8 cellular contexts compared by ENCODE assay signal in the genomic region with DNA sequence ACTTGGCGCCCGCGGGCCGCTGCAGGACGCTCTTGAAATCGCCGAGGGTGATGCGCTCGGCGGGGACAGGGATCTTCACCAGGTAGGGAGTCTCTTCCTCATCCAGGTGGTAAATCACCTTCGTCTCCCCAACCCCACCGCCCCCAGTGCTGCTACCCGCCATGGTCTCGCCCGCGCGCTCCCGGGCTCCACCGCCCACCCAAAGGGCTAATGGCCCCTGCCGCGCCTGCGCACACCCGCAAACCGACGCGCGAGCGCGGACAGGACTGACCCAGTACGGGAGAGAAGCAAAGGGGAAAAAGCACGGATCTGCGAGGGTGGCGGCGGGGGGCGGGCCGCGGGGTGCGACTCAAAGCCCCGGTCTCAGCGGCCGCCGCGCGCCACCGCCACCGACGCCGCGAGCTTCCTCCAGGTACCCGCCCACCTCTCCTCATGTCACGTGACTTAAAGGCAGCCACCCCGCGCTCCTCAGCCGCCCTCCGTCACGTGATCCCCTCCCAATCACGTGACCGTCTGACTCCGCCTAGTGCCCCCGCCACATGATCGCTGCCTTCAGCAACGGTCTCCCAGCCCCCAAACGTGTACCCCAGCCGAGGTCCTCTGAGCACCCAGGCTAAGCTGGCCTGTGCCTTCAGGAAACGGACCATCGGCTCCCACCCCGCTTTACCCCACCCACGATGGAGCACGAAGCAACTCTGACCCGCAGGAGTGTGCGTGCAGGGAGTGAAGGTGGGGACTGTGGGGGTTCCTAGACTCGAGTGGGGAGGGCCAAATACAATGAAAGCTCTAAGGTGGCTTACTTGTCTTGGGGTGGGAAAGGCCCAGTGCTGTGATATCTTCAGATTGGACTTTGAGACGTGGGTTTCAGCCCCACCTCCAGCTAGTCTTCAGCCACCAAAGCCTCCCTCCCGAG. TPM values are rescaled to one million over a fixed set of nuclear protein-coding genes. Genes with fewer than 3 reads are reported as not detected.
DNase-seq lines count a peak whose midpoint lies in the region; ATAC-seq, FAIRE-seq and TF ChIP-seq lines count a peak whose summit lies in the region.

A gene (minus strand): TSS at position 418 of the 913 bp plus-strand sequence. CDS start 255 bp downstream, at position 163.

- H3K27ac ChIP-seq in esophagus (ENCODE audit: low read depth in 2 of 2, low read length in 1 of 2), result peak within 1 kb of the TSS; percentile 82 to 95
- peak within 1 kb of the TSS; percentile 87 for H3K27ac ChIP-seq in muscle layer of colon (ENCODE audit: low read depth, low read length)

- peak within 1 kb of the TSS; percentile 23 for H3K9ac ChIP-seq in muscle layer of colon (ENCODE audit: low read length)

- H3K4me3 ChIP-seq in esophagus (ENCODE audit: low read depth in 1 of 2, low read length in 2 of 2) (peak within 1 kb of the TSS; percentile 64 to 82), muscle layer of colon (ENCODE audit: low read depth in 1 of 2, low read length in 2 of 2) (peak within 1 kb of the TSS; percentile 51 to 75)

- H3K9me3 ChIP-seq in esophagus (ENCODE audit: control insufficient read depth in 2 of 2, insufficient read depth in 1 of 2, low read depth in 1 of 2, low read length in 1 of 2) (no peaks in the 10 kb centered on the region), muscle layer of colon (ENCODE audit: low read length) (no peaks in the 10 kb centered on the region)

- H3K27me3 ChIP-seq in esophagus (ENCODE audit: control insufficient read depth in 1 of 2, insufficient read depth in 2 of 2, low read length in 2 of 2) (no peaks in the 10 kb centered on the region), muscle layer of colon (ENCODE audit: control insufficient read depth in 1 of 2, insufficient read depth in 2 of 2, low read length in 2 of 2) (no peaks in the 10 kb centered on the region)

- peaks cover 2 to 19% of the 10 kb centered on the region in 2 donors for H3K36me3 ChIP-seq in esophagus (ENCODE audit: control insufficient read depth in 2 of 2, insufficient read depth in 2 of 2, low read length in 1 of 2)
- peaks cover 35% of the 10 kb centered on the region for H3K36me3 ChIP-seq in muscle layer of colon (ENCODE audit: insufficient read depth, low read length)

- peak; percentile 99 for DNase-seq in D721Med (ENCODE audit: insufficient read length, low spot score)
- DNase-seq in KBM-7, result peak; percentile 97
- peak; percentile 83 for DNase-seq in RCC 7860 (ENCODE audit: low spot score)
- DNase-seq in activated T-cell treated with anti-CD3 and anti-CD28 coated beads, Interleukin-2, amount 50 U/mL, for 48 hours, result peak; percentile 95 to 97
- peak; percentile 88 to 89 for DNase-seq in stimulated activated CD8-positive, alpha-beta memory T cell treated with anti-CD3 and anti-CD28 coated beads, Interleukin-7, amount 100 ng/mL, for 1 hour (ENCODE audit: low read depth in 2 of 2)

- TF ChIP-seq CTCF in D721Med (IDR thresholded peaks at IDR 0.05; ENCODE audit: insufficient read depth, missing control alignments), result no peak

- H3K4me1 ChIP-seq in esophagus (ENCODE audit: control insufficient read depth in 2 of 2, insufficient read depth in 2 of 2, low read length in 1 of 2) (peaks cover 3 to 10% of the 10 kb centered on the region in 2 donors), muscle layer of colon (ENCODE audit: insufficient read depth, low read length) (peaks cover 37% of the 10 kb centered on the region)

- 1% methylated on average over 68 to 74 of the region's 74 CpGs for WGBS in esophagus, 2 donors

- peak; percentile 54 for ATAC-seq in GM21529 (IDR thresholded peaks at IDR 0.05; ENCODE audit: unreplicated experiment)

- no peak for FAIRE-seq in D721Med (lab: Jason Lieb, UNC)
- no peak for FAIRE-seq in RCC 7860 (lab: Jason Lieb, UNC)

- in situ Hi-C loops in KBM-7 (cut with MboI; ENCODE audit: low pct_unique_long_range_greater_than_20kb, low sequenced_read_pairs), result no loop called here

RNA-seq across cellular contexts. Expression of the gene that starts here (rescaled TPM):
- 10 to 100 TPM; 20.8 to 32.2 TPM for polyA plus RNA-seq in esophagus

Comparison
In these comparisons a context has a peak if more than half of its experiments do, and no peak if none do; other contexts are left out.
1. Peak in every context shown above with its lines: DNase-seq, ATAC-seq, H3K4me3 ChIP-seq and H3K27ac ChIP-seq.